In genomic region chr17:78357177-78357586, GRCh38 we compare ENCODE assay signal across 8 cellular contexts. TPM values are rescaled to one million over a fixed set of nuclear protein-coding genes. Genes with fewer than 3 reads are reported as not detected.
DNase-seq lines count a peak whose midpoint lies in the region; ATAC-seq and TF ChIP-seq lines count a peak whose summit lies in the region.

No MANE protein-coding gene starts in this region.

- no peaks in the 10 kb centered on the region for H3K27me3 Mint-ChIP-seq in activated T-cell treated with anti-CD3 and anti-CD28 coated beads, Interleukin-2, amount 50 U/mL, for 4 hours (ENCODE audit: low read depth)

- H3K4me1 Mint-ChIP-seq in activated T-cell treated with anti-CD3 and anti-CD28 coated beads, Interleukin-2, amount 50 U/mL, for 4 hours (ENCODE audit: low read depth) = peaks cover 45% of the 10 kb centered on the region

- no peak for TF ChIP-seq CTCF in ovary (IDR thresholded peaks at IDR 0.05)

- H3K4me1 ChIP-seq in ovary (ENCODE audit: insufficient read depth) = peaks cover 22% of the 10 kb centered on the region

- intact Hi-C loops in ovary (cut with DNase I) = loop anchor here in 2 of 4 donors (5.0 kb wide), 1 partner anchor 65 kb away; no protein-coding TSS in a partner anchor

- WGBS in ovary, 3 donors = 51 to 69% (median 65%) methylated on average over 7 of the region's 7 CpGs

- H3K27me3 ChIP-seq in ovary = no peaks in the 10 kb centered on the region

- DNase-seq in H4 (ENCODE audit: low spot score) = peak; percentile 94
- no peak for DNase-seq in activated T-cell treated with anti-CD3 and anti-CD28 coated beads, Interleukin-2, amount 50 U/mL, for 4 hours
- peak; percentile 67 for DNase-seq in globus pallidus (ENCODE audit: low spot score)
- peak in 2 of 5 donors; percentile 62 to 67 for DNase-seq in ovary
- DNase-seq in NCI-H146 (lab: John Stamatoyannopoulos, UW) = no peak
- no peak for DNase-seq in HuH-7 (ENCODE audit: low spot score)
- DNase-seq in NCI-H2227 treated with DMSO at 0.1 percent for 48 hours (lab: John Stamatoyannopoulos, UW) = no peak

- H3K36me3 ChIP-seq in ovary = no peaks in the 10 kb centered on the region

- H3K9me3 ChIP-seq in ovary = no peaks in the 10 kb centered on the region

- peaks cover 24% of the 10 kb centered on the region for H3K36me3 Mint-ChIP-seq in activated T-cell treated with anti-CD3 and anti-CD28 coated beads, Interleukin-2, amount 50 U/mL, for 4 hours (ENCODE audit: insufficient read depth)

- H3K27ac ChIP-seq in ovary = peak overlapping the region in 1 of 2 donors; percentile 9

- peak overlapping the region; percentile 91 for H3K4me3 Mint-ChIP-seq in activated T-cell treated with anti-CD3 and anti-CD28 coated beads, Interleukin-2, amount 50 U/mL, for 4 hours

- no peak for TF ChIP-seq EP300 in ovary (IDR thresholded peaks at IDR 0.05)

- peak; percentile 26 for TF ChIP-seq POLR2A in ovary (IDR thresholded peaks at IDR 0.05)

- H3K9me3 Mint-ChIP-seq in activated T-cell treated with anti-CD3 and anti-CD28 coated beads, Interleukin-2, amount 50 U/mL, for 4 hours = no peaks in the 10 kb centered on the region

- no peak for ATAC-seq in activated T-cell treated with anti-CD3 and anti-CD28 coated beads, Interleukin-2, amount 50 U/mL, for 4 hours
- ATAC-seq in GM19452 (IDR thresholded peaks at IDR 0.05; ENCODE audit: unreplicated experiment) = no peak

- H3K4me3 ChIP-seq in ovary = peak overlapping the region; percentile 83

RNA-seq across cellular contexts. Expression of gene SOCS3, which starts 2.7 kb away (rescaled TPM):
- 29.2 and 43.0 TPM in 2 replicates for total RNA-seq in H4 (2014; rRNA removed; shearing (Covaris generic))
- 100 to 1,000 TPM; 118 to 143 (median 136) TPM for total RNA-seq in activated T-cell treated with anti-CD3 and anti-CD28 coated beads, Interleukin-2, amount 50 U/mL, for 4 hours
- total RNA-seq in ovary = 100 to 1,000 TPM in 2 of 7 donors, 10 to 100 TPM in 5; 14.4 to 284 (median 56.5) TPM
- polyA plus RNA-seq in ovary = 10 to 100 TPM; 21.9 to 69.5 TPM

RNA-seq across cellular contexts. Expression of gene PGS1, which starts 21.3 kb away (rescaled TPM):
- total RNA-seq in H4 (2014; rRNA removed; shearing (Covaris generic)) = 20.4 and 27.5 TPM in 2 replicates
- 10 to 100 TPM; 47.4 to 51.7 (median 47.5) TPM for total RNA-seq in activated T-cell treated with anti-CD3 and anti-CD28 coated beads, Interleukin-2, amount 50 U/mL, for 4 hours
- total RNA-seq in ovary = 10 to 100 TPM; 27.2 to 50.2 (median 37.6) TPM
- 10 to 100 TPM; 13.5 to 28.7 TPM for polyA plus RNA-seq in ovary

Comparison
In these comparisons a context has a peak if more than half of its experiments do, and no peak if none do; other contexts are left out.
1. DNase-seq: peak in H4 (single experiment) and globus pallidus (single experiment); none in activated T-cell treated with anti-CD3 and anti-CD28 coated beads, Interleukin-2, amount 50 U/mL, for 4 hours (single experiment), NCI-H146 (single experiment), HuH-7 (single experiment) and NCI-H2227 treated with DMSO at 0.1 percent for 48 hours (single experiment).